Comparison of ENCODE assay signal across 8 cellular contexts in genomic region chr10:89793649-89794254, GRCh38.
A peak's percentile ranks its signal among the peaks of the same experiment; 100 is the strongest.
DNase-seq lines count a peak whose midpoint lies in the region; ATAC-seq and TF ChIP-seq lines count a peak whose summit lies in the region.

No MANE protein-coding gene starts in this region.

- no CpG with 5 or more reads among the region's 3 CpGs for WGBS in mesendoderm (ENCODE audit: extremely low coverage, insufficient coverage, low lambda C conversion rate)

- H3K56ac ChIP-seq in mesendoderm (ENCODE audit: low read length): no peak overlapping the region

- no peaks in the 10 kb centered on the region for H3K36me3 ChIP-seq in mesendoderm (ENCODE audit: control insufficient read depth, insufficient read depth, low read length)

- H3K27ac ChIP-seq in mesendoderm (ENCODE audit: low read depth, low read length): no peak overlapping the region

- H3K4me1 ChIP-seq in mesendoderm (ENCODE audit: control insufficient read depth, low read depth, low read length): no peaks in the 10 kb centered on the region

- no peak overlapping the region for H4K8ac ChIP-seq in mesendoderm (ENCODE audit: low read depth, low read length)

- peak; percentile 77 for DNase-seq in A172 (ENCODE audit: low spot score)
- peak; percentile 39 for DNase-seq in GDM1 (lab: John Stamatoyannopoulos, UW)
- DNase-seq in NCI-H2081 (lab: John Stamatoyannopoulos, UW): peak; percentile 61 to 65
- DNase-seq in T-helper 9 cell: peak; percentile 4
- peak; percentile 54 for DNase-seq in endothelial cell (ENCODE audit: low spot score)
- peak; percentile 78 for DNase-seq in mesendoderm
- DNase-seq in T-helper 2 cell treated with Interferon-gamma antibody and Interleukin-4, amounts not matched to agents 5 μg/mL and 100 μg/mL, for 36 hours (ENCODE audit: low spot score): no peak

- H3K23ac ChIP-seq in mesendoderm (ENCODE audit: low read length): no peak overlapping the region

- ATAC-seq in HG02571 (IDR thresholded peaks at IDR 0.05; ENCODE audit: unreplicated experiment): peak; percentile 66

- TF ChIP-seq CTCF in endothelial cell (IDR thresholded peaks at IDR 0.05; ENCODE audit: unreplicated experiment): peak; percentile 82

- no peak overlapping the region for H3K27ac Mint-ChIP-seq in endothelial cell (ENCODE audit: unreplicated experiment)
- H3K27ac Mint-ChIP-seq in T-helper 2 cell treated with Interferon-gamma antibody and Interleukin-4, amounts not matched to agents 5 μg/mL and 100 μg/mL, for 36 hours: no peak overlapping the region

- H3K27me3 Mint-ChIP-seq in endothelial cell (ENCODE audit: unreplicated experiment): no peaks in the 10 kb centered on the region
- peaks cover 6% of the 10 kb centered on the region for H3K27me3 Mint-ChIP-seq in T-helper 2 cell treated with Interferon-gamma antibody and Interleukin-4, amounts not matched to agents 5 μg/mL and 100 μg/mL, for 36 hours (ENCODE audit: low read depth)

- H3K79me2 ChIP-seq in mesendoderm (ENCODE audit: control insufficient read depth, insufficient read depth, low read length): no peaks in the 10 kb centered on the region

- H2BK15ac ChIP-seq in mesendoderm (replicated peaks; ENCODE audit: low read depth): no peak overlapping the region

- H3K27me3 ChIP-seq in mesendoderm (ENCODE audit: insufficient read depth, low read length, poor library complexity): no peaks in the 10 kb centered on the region

- no peaks in the 10 kb centered on the region for H3K36me3 Mint-ChIP-seq in endothelial cell (ENCODE audit: low read depth, unreplicated experiment)
- no peaks in the 10 kb centered on the region for H3K36me3 Mint-ChIP-seq in T-helper 2 cell treated with Interferon-gamma antibody and Interleukin-4, amounts not matched to agents 5 μg/mL and 100 μg/mL, for 36 hours (ENCODE audit: low read depth)

- no peak overlapping the region for H3K4me3 Mint-ChIP-seq in endothelial cell (ENCODE audit: unreplicated experiment)
- no peak overlapping the region for H3K4me3 Mint-ChIP-seq in T-helper 2 cell treated with Interferon-gamma antibody and Interleukin-4, amounts not matched to agents 5 μg/mL and 100 μg/mL, for 36 hours

- peaks cover 7% of the 10 kb centered on the region for H3K4me1 Mint-ChIP-seq in endothelial cell (ENCODE audit: unreplicated experiment)
- H3K4me1 Mint-ChIP-seq in T-helper 2 cell treated with Interferon-gamma antibody and Interleukin-4, amounts not matched to agents 5 μg/mL and 100 μg/mL, for 36 hours (ENCODE audit: low read depth): peaks cover 13% of the 10 kb centered on the region

- no peaks in the 10 kb centered on the region for H3K79me1 ChIP-seq in mesendoderm (ENCODE audit: low read length)

- H2BK120ac ChIP-seq in mesendoderm (ENCODE audit: low read depth, low read length): no peak overlapping the region

- no peaks in the 10 kb centered on the region for H3K9me3 Mint-ChIP-seq in endothelial cell (ENCODE audit: unreplicated experiment)
- H3K9me3 Mint-ChIP-seq in T-helper 2 cell treated with Interferon-gamma antibody and Interleukin-4, amounts not matched to agents 5 μg/mL and 100 μg/mL, for 36 hours: no peaks in the 10 kb centered on the region

- no peak overlapping the region for H3K4ac ChIP-seq in mesendoderm (ENCODE audit: low read depth, low read length)

- no peak overlapping the region for H2AK5ac ChIP-seq in mesendoderm (ENCODE audit: low read length)

- H4K5ac ChIP-seq in mesendoderm (ENCODE audit: low read length): no peak overlapping the region

- no peak overlapping the region for H3K4me3 ChIP-seq in mesendoderm (ENCODE audit: low read length)

- no peak overlapping the region for H3K9ac ChIP-seq in mesendoderm (ENCODE audit: low read length)

- no peak overlapping the region for H3K18ac ChIP-seq in mesendoderm (ENCODE audit: low read length)

- no peak overlapping the region for H2BK5ac ChIP-seq in mesendoderm (ENCODE audit: low read length)

- H3K4me2 ChIP-seq in mesendoderm (ENCODE audit: low read length): no peak overlapping the region
